Comparison of ENCODE assay signal across 8 cellular contexts in genomic region chr11:843818-844692, GRCh38. TPM values are rescaled to one million over a fixed set of nuclear protein-coding genes. Genes with fewer than 3 reads are reported as not detected.
DNase-seq lines count a peak whose midpoint lies in the region; ATAC-seq and TF ChIP-seq lines count a peak whose summit lies in the region.

No MANE protein-coding gene starts in this region.

- POLR2A ChIA-PET in WTC11 (lab: Charles Lee), result interaction anchor here (0.7 to 2.9 kb wide), 17 partner anchors 10 to 206 kb away, joined by 3 to 35 read pairs (median 4); partner anchors contain the start of genes CRACR2B, GATD1, PNPLA2 and TALDO1

- ATAC-seq in WTC11, result peak; percentile 64
- ATAC-seq in GM18909 (IDR thresholded peaks at IDR 0.05; ENCODE audit: poor library complexity, unreplicated experiment), result no peak

- peak; percentile 94 for DNase-seq in ACHN
- DNase-seq in HCEC 1CT, result peak; percentile 94
- peak; percentile 88 for DNase-seq in WTC11 (ENCODE audit: low spot score)
- peak; percentile 98 to 99 for DNase-seq in foreskin fibroblast
- peak; percentile 70 for DNase-seq in nephron progenitor cell
- no peak for DNase-seq in NCI-H510A treated with DMSO at 0.1 percent for 48 hours (lab: John Stamatoyannopoulos, UW)
- no peak for DNase-seq in activated CD4-positive, alpha-beta T cell treated with anti-CD3 and anti-CD28 coated beads for 1 hour

- in situ Hi-C loops in ACHN (cut with HindIII; ENCODE audit: low pct_ligation_motif_present, low pct_unique_long_range_greater_than_20kb, low sequenced_read_pairs), result no loop called here

- H3K9me3 Mint-ChIP-seq in WTC11 (no peaks in the 10 kb centered on the region), nephron progenitor cell (no peaks in the 10 kb centered on the region)

- H3K36me3 Mint-ChIP-seq in WTC11 (peaks cover 8% of the 10 kb centered on the region), nephron progenitor cell (ENCODE audit: low read depth) (peaks cover 8% of the 10 kb centered on the region)

- peak overlapping the region; percentile 91 to 97 for H3K4me3 ChIP-seq in foreskin fibroblast (ENCODE audit: low read depth in 1 of 2, low read length in 2 of 2)

- no peak for TF ChIP-seq CTCF in WTC11 (IDR thresholded peaks at IDR 0.05)
- no peak for TF ChIP-seq CTCF in foreskin fibroblast (IDR thresholded peaks at IDR 0.05; ENCODE audit: low read depth, low read length)
- TF ChIP-seq CTCF in nephron progenitor cell (IDR thresholded peaks at IDR 0.05), result no peak

- H3K27me3 Mint-ChIP-seq in WTC11 (ENCODE audit: low read depth), result no peaks in the 10 kb centered on the region
- H3K27me3 Mint-ChIP-seq in nephron progenitor cell (ENCODE audit: low read depth, poor library complexity), result peaks cover 20% of the 10 kb centered on the region

- CTCF ChIA-PET in WTC11 (lab: Charles Lee), result interaction anchor here (0.6 to 5.9 kb wide), 15 partner anchors 12 to 703 kb away, joined by 3 to 82 read pairs (median 4); partner anchors contain the start of genes CD151, CRACR2B, PNPLA2 and RPLP2

- H3K4me3 Mint-ChIP-seq in WTC11 (peak overlapping the region; percentile 75), nephron progenitor cell (peak overlapping the region; percentile 80)

- H3K27ac Mint-ChIP-seq in WTC11, result peak overlapping the region; percentile 60; the same call in 1 of the 2 replicates
- H3K27ac Mint-ChIP-seq in nephron progenitor cell, result no peak overlapping the region

- H3K4me1 Mint-ChIP-seq in WTC11 (peaks cover 21% of the 10 kb centered on the region), nephron progenitor cell (peaks cover 40% of the 10 kb centered on the region)

TF ChIP-seq in WTC11, 78 proteins besides CTCF, POLR2A, EP300 and RAD21 (continues in another document):
- peak; percentile 29 for TF ChIP-seq SP1 (CRISPR knock-in tag; conservative IDR thresholded peaks at IDR 0.05)
- TF ChIP-seq NFATC4 (CRISPR knock-in tag; IDR thresholded peaks at IDR 0.05), result no peak
- peak; percentile 12; the same call in 1 of the 2 replicates for TF ChIP-seq SMAD3 (CRISPR knock-in tag; IDR thresholded peaks at IDR 0.05; ENCODE audit: borderline replicate concordance)
- TF ChIP-seq ZNF532 (CRISPR knock-in tag; IDR thresholded peaks at IDR 0.05; ENCODE audit: borderline replicate concordance), result no peak
- no peak for TF ChIP-seq RORB (CRISPR knock-in tag; IDR thresholded peaks at IDR 0.05)
- no peak for TF ChIP-seq E2F5 (CRISPR knock-in tag; IDR thresholded peaks at IDR 0.05)
- no peak for TF ChIP-seq GABPB1 (CRISPR knock-in tag; IDR thresholded peaks at IDR 0.05)
- TF ChIP-seq NFYB (CRISPR knock-in tag; conservative IDR thresholded peaks at IDR 0.05; ENCODE audit: low read depth), result no peak
- TF ChIP-seq ZNF121 (CRISPR knock-in tag; IDR thresholded peaks at IDR 0.05), result no peak
- TF ChIP-seq ZNF416 (CRISPR knock-in tag; IDR thresholded peaks at IDR 0.05), result no peak
- peak; percentile 99; the same call in 1 of the 2 replicates for TF ChIP-seq TEAD1 (CRISPR knock-in tag; IDR thresholded peaks at IDR 0.05)
- no peak for TF ChIP-seq JAZF1 (CRISPR knock-in tag; IDR thresholded peaks at IDR 0.05)
- TF ChIP-seq MXD4 (CRISPR knock-in tag; IDR thresholded peaks at IDR 0.05; ENCODE audit: borderline replicate concordance), result no peak
- TF ChIP-seq ATF3 (CRISPR knock-in tag; conservative IDR thresholded peaks at IDR 0.05), result no peak
- TF ChIP-seq ZSCAN18 (CRISPR knock-in tag; IDR thresholded peaks at IDR 0.05), result no peak
- TF ChIP-seq TEAD4 (CRISPR knock-in tag; IDR thresholded peaks at IDR 0.05), result peak; percentile 99
- TF ChIP-seq MAX (CRISPR knock-in tag; IDR thresholded peaks at IDR 0.05), result peak; percentile 87
- no peak for TF ChIP-seq ZBTB21 (CRISPR knock-in tag; IDR thresholded peaks at IDR 0.05; ENCODE audit: borderline replicate concordance)
- TF ChIP-seq CREM (CRISPR knock-in tag; IDR thresholded peaks at IDR 0.05), result no peak
- no peak for TF ChIP-seq ZMAT4 (CRISPR knock-in tag; IDR thresholded peaks at IDR 0.05)

RNA-seq across cellular contexts. Expression of gene TSPAN4, which starts 1.4 kb away (rescaled TPM):
- 92.8 to 95.2 TPM (median 94.3 TPM) in 3 replicates for total RNA-seq in WTC11 (2021)

RNA-seq across cellular contexts. Expression of gene POLR2L, which starts 1.7 kb away (rescaled TPM):
- total RNA-seq in WTC11 (2021), result 138 to 152 TPM (median 144 TPM) in 3 replicates

RNA-seq across cellular contexts. Expression of gene CD151, which starts 11.3 kb away (rescaled TPM):
- total RNA-seq in WTC11 (2021), result 115 to 127 TPM (median 116 TPM) in 3 replicates

RNA-seq across cellular contexts. Expression of gene CRACR2B, which starts 16.3 kb away (rescaled TPM):
- total RNA-seq in WTC11 (2021), result 46.5 to 58.6 TPM (median 55.9 TPM) in 3 replicates

RNA-seq across cellular contexts. Expression of gene PNPLA2, which starts 25.3 kb away (rescaled TPM):
- total RNA-seq in WTC11 (2021), result 66.5 to 83.4 TPM (median 81.9 TPM) in 3 replicates

Comparison
In these comparisons a context has a peak if more than half of its experiments do, and no peak if none do; other contexts are left out.
1. DNase-seq: peak in ACHN (single experiment), HCEC 1CT (single experiment), WTC11 (single experiment), foreskin fibroblast (2 of 2) and nephron progenitor cell (single experiment); none in NCI-H510A treated with DMSO at 0.1 percent for 48 hours (single experiment) and activated CD4-positive, alpha-beta T cell treated with anti-CD3 and anti-CD28 coated beads for 1 hour (single experiment).